Comparison of ENCODE assay signal across 6 cellular contexts in the genomic region with DNA sequence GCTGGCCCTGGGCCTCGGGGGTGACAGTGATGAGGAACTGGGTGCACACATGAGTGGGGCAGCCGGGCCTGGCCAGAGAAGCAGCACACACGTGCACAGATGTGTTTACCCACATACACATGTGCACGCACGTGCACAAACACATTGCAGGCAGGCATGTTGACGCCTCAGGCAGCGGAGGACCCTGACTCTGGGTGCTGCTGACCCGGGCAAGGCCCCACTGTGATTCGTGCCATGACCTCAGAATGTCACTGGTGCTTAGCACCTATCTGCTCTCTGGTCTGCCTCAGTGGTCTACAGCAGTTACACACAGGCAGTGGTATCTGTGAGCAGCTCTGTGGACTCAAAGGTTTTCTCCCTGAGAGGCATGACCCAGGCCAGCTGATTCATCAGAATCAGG. TPM values are rescaled to one million over a fixed set of nuclear protein-coding genes. Genes with fewer than 3 reads are reported as not detected.
"Had no signal": no experiment of that assay in that cellular context is flagged by ENCODE, and none has a peak within 500 bp of the region (broad histone marks: within the 10 kb centered on the region; RNA-seq: fewer than 3 reads in every experiment).

Gene TBC1D3G (plus strand): TSS at position 301 of the 400 bp plus-strand sequence. CDS start 1,528 bp downstream, outside the sequence.

RNA-seq across cellular contexts. Expression of gene TBC1D3G, which starts in this region (rescaled TPM):
- total RNA-seq: HepG2, HT-29, HT1080, IMR-90, K562 had no signal
- polyA plus RNA-seq: HepG2, IgD-negative memory B cell, IMR-90, K562 had no signal
